Comparison of ENCODE assay signal across 1 cellular context in genomic region chr2:28587526-28588230, GRCh38.
TF ChIP-seq lines count a peak whose summit lies in the region.

No MANE protein-coding gene starts in this region.

TF ChIP-seq in IMR-90, 13 proteins besides CTCF, POLR2A, EP300 and RAD21:
- no peak for TF ChIP-seq MAZ (IDR thresholded peaks at IDR 0.05; ENCODE audit: borderline replicate concordance, low read depth, low read length)
- TF ChIP-seq SMC3 (IDR thresholded peaks at IDR 0.05; ENCODE audit: low read depth, low read length) = no peak
- no peak for TF ChIP-seq RFX5 (IDR thresholded peaks at IDR 0.05; ENCODE audit: low read depth, low read length)
- TF ChIP-seq BHLHE40 (IDR thresholded peaks at IDR 0.05; ENCODE audit: low read depth, low read length) = no peak
